1 cellular context compared by ENCODE assay signal in genomic region chr1:93433407-93433961, GRCh38.
TF ChIP-seq lines count a peak whose summit lies in the region.

No MANE protein-coding gene starts in this region.

TF ChIP-seq in HepG2, 621 proteins besides CTCF, POLR2A, EP300 and RAD21 (continued from another document and continues in another):
- TF ChIP-seq ZXDC (CRISPR knock-in tag; IDR thresholded peaks at IDR 0.05) (no peak), IRF2 (CRISPR knock-in tag; IDR thresholded peaks at IDR 0.05) (no peak), RXRA (CRISPR knock-in tag; IDR thresholded peaks at IDR 0.05) (peak; percentile 64), ZNF414 (CRISPR knock-in tag; IDR thresholded peaks at IDR 0.05) (no peak), SALL1 (CRISPR knock-in tag; IDR thresholded peaks at IDR 0.05) (0 out of 2 replicates have a peak, but pooled peaks have one; percentile 38), STAG1 (CRISPR knock-in tag; IDR thresholded peaks at IDR 0.05) (peak; percentile 67), ATF7 (IDR thresholded peaks at IDR 0.05) (peak; percentile 54), ATF7 (CRISPR knock-in tag; IDR thresholded peaks at IDR 0.05) (no peak), ATF4 (CRISPR knock-in tag; IDR thresholded peaks at IDR 0.05) (peak in 1 of 2 experiments; percentile 43; a peak in 1 of 4 replicates), HMGXB4 (CRISPR knock-in tag; IDR thresholded peaks at IDR 0.05; ENCODE audit: borderline replicate concordance in 1 of 2, low read depth in 1 of 2) (peak; percentile 29 to 63; a peak in 1 of 4 replicates), IRF9 (CRISPR knock-in tag; IDR thresholded peaks at IDR 0.05; ENCODE audit: borderline replicate concordance) (peak; percentile 53; the same call in 1 of the 2 replicates), ZNF280B (CRISPR knock-in tag; IDR thresholded peaks at IDR 0.05; ENCODE audit: borderline replicate concordance) (peak; percentile 66; the same call in 1 of the 2 replicates), UBTF (CRISPR knock-in tag; IDR thresholded peaks at IDR 0.05) (no peak; the same call in 1 of the 2 replicates), GABPB1 (CRISPR knock-in tag; IDR thresholded peaks at IDR 0.05) (peak; percentile 28; the same call in 1 of the 2 replicates), ZNF772 (CRISPR knock-in tag; IDR thresholded peaks at IDR 0.05) (0 out of 2 replicates have a peak, but pooled peaks have one; percentile 26), ZNF609 (CRISPR knock-in tag; IDR thresholded peaks at IDR 0.05; ENCODE audit: borderline replicate concordance) (0 out of 2 replicates have a peak, but pooled peaks have one; percentile 8), GATAD2A (CRISPR knock-in tag; IDR thresholded peaks at IDR 0.05) (peak; percentile 20; the same call in 1 of the 2 replicates), ZNF687 (CRISPR knock-in tag; IDR thresholded peaks at IDR 0.05) (peak; percentile 59), ZNF292 (CRISPR knock-in tag; IDR thresholded peaks at IDR 0.05; ENCODE audit: borderline replicate concordance, low read depth) (peak; percentile 64; the same call in 1 of the 2 replicates), TRIM24 (CRISPR knock-in tag; IDR thresholded peaks at IDR 0.05) (no peak), CEBPB (IDR thresholded peaks at IDR 0.05; ENCODE audit: borderline replicate concordance, low read depth, low read length) (peak; percentile 50; the same call in 1 of the 2 replicates), ZSCAN9 (CRISPR knock-in tag; IDR thresholded peaks at IDR 0.05; ENCODE audit: borderline replicate concordance) (no peak), CBX5 (CRISPR knock-in tag; IDR thresholded peaks at IDR 0.05; ENCODE audit: borderline replicate concordance) (0 out of 2 replicates have a peak, but pooled peaks have one; percentile 16), PTBP1 (IDR thresholded peaks at IDR 0.05; ENCODE audit: low read depth, low read length, poor library complexity, severe bottlenecking) (peak; percentile 45), TEAD3 (CRISPR knock-in tag; optimal IDR thresholded peaks at IDR 0.05; ENCODE audit: borderline replicate concordance) (peak; percentile 33), XRCC5 (optimal IDR thresholded peaks at IDR 0.05; ENCODE audit: low read length) (peak; percentile 15), ZNF7 (CRISPR knock-in tag; IDR thresholded peaks at IDR 0.05) (0 out of 2 replicates have a peak, but pooled peaks have one; percentile 31)
